10 cellular contexts compared by ENCODE assay signal in the genomic region with DNA sequence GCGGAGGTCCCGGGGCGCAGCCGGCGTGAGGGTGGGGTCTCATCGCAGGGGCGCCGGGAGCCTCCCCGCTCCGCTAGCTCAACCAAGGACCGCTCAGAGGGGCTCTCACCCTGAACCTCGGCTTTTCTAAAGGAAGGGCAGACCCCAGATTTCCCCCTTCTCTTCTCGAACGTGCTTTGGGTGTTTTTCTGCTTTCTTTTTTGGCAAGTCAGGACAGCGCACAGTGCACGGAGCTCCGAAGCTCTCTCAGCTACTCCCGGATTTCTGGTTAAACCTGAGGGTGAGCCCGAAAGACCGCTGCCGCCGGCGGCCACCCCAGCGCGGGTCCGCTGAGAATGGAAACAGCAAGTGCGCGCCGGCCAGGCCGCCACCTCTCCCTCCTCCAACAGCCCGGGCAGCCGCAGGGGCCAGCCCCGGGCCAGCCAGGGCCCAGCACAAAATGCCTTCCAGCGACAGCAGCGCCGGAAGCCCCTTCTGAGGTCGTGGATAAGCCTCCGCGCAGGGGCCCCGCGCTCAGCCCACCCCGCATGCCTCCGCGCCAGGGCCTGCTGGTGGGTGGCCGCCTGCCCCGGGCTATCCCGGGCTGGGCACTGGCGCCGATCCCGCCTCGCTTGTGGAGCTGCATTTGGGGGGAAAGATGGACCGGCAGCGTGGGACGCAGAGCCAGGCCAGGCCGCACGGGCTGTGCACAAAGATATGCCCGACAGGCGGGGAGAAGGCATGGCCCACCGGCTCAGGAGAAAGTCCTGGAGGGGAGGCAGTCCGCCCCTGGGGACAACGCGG. TPM values are rescaled to one million over a fixed set of nuclear protein-coding genes. Genes with fewer than 3 reads are reported as not detected.
DNase-seq lines count a peak whose midpoint lies in the region; ATAC-seq lines count a peak whose summit lies in the region.
"Had no signal": no experiment of that assay in that cellular context is flagged by ENCODE, and none has a peak within 500 bp of the region (broad histone marks: within the 10 kb centered on the region; RNA-seq: fewer than 3 reads in every experiment).

No MANE protein-coding gene starts in this region.

- DNase-seq in DMS53 (lab: John Stamatoyannopoulos, UW), result peak; percentile 34
- no peak for DNase-seq in DMS53 treated with DMSO at 0.1 percent for 48 hours (lab: John Stamatoyannopoulos, UW; ENCODE audit: unreplicated experiment)
- no peak for DNase-seq in caudate nucleus (lab: John Stamatoyannopoulos, UW)
- DNase-seq in left lobe of liver (ENCODE audit: low spot score), result no peak
- DNase-seq in SHP77 (lab: John Stamatoyannopoulos, UW), result no peak
- DNase-seq in dedifferentiated amniotic fluid mesenchymal stem cell (ENCODE audit: extremely low spot score), result no peak

- H3K4me1 ChIP-seq in stomach smooth muscle (ENCODE audit: control insufficient read depth, insufficient read depth, low read length), result peaks cover 24% of the 10 kb centered on the region

- H3K4me3 ChIP-seq in stomach smooth muscle (ENCODE audit: low read length in 2 of 2), result peak overlapping the region; percentile 72 to 78

- no peaks in the 10 kb centered on the region for H3K9me3 ChIP-seq in stomach smooth muscle (ENCODE audit: control insufficient read depth in 2 of 2, low read length in 2 of 2)

- peak; percentile 55 for ATAC-seq in left lobe of liver
- ATAC-seq in GM19463 (IDR thresholded peaks at IDR 0.05; ENCODE audit: unreplicated experiment), result no peak

- peak overlapping the region; percentile 28 to 47 for H3K9ac ChIP-seq in stomach smooth muscle (ENCODE audit: low read length in 2 of 2)

- H3K36me3 ChIP-seq in stomach smooth muscle (ENCODE audit: control insufficient read depth in 2 of 2, insufficient read depth in 2 of 2, low read length in 2 of 2), result peaks cover 10 to 11% of the 10 kb centered on the region in 2 donors

- H3K27ac ChIP-seq in caudate nucleus (ENCODE audit: low read depth, low read length) (peak overlapping the region; percentile 44), stomach smooth muscle (ENCODE audit: low read length) (no peak overlapping the region)
- H3K27ac ChIP-seq: 22Rv1 had no signal

- peaks cover 10 to 30% of the 10 kb centered on the region in 2 donors for H3K27me3 ChIP-seq in stomach smooth muscle (ENCODE audit: control insufficient read depth in 1 of 2, insufficient read depth in 2 of 2, low read length in 2 of 2)

RNA-seq across cellular contexts. Expression of a gene that starts 8.2 kb away (rescaled TPM):
- 0.10 TPM for total RNA-seq in left lobe of liver
- total RNA-seq: pulmonary artery endothelial cell had no signal
